Comparison of ENCODE assay signal across 14 cellular contexts in the genomic region with DNA sequence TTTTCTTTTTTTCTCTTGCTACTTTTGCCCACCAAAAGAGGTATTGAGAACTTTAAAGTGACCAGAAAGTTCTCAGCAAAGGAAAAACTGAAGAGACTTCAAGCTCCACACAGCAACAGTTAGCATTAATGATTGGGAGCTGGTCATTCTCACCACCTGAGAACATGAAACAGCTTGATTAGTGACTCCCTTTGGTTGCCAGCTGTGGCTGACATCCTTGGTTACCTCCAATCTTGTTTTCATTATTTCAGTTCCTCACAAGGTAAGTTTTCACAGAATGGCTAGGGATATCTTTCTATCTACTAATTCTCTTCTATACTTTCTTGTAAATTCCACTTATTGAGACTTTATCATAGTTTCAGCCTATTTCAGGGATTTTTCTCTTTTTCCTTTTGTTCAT.
"Had no signal": no experiment of that assay in that cellular context is flagged by ENCODE, and none has a peak within 500 bp of the region (broad histone marks: within the 10 kb centered on the region; RNA-seq: fewer than 3 reads in every experiment).

No MANE protein-coding gene starts in this region.

- DNase-seq: activated CD4-positive, alpha-beta T cell treated with anti-CD3 and anti-CD28 coated beads, Interleukin-2, amount 50 U/mL, for 1 hour; activated CD4-positive, CD25-positive, alpha-beta regulatory T cell treated with anti-CD3 and anti-CD28 coated beads, Interleukin-2, amount 50 U/mL, for 72 hours; activated CD8-positive, alpha-beta memory T cell treated with anti-CD3 and anti-CD28 coated beads, Interleukin-2, amount 50 U/mL, for 4 hours; activated gamma-delta T cell; cerebellar nuclear complex; cortex of kidney; gastrocnemius medialis; head of caudate nucleus; lower lobe of right lung; natural killer cell; right lobe of liver; small intestine; stimulated activated CD4-positive, alpha-beta T cell treated with anti-CD3 and anti-CD28 coated beads, Interleukin-15, amount 100 ng/mL, for 24 hours; stimulated activated CD4-positive, alpha-beta T cell treated with anti-CD3 and anti-CD28 coated beads, Interleukin-2, amount 100 ng/mL, for 48 hours had no signal

- ATAC-seq: gastrocnemius medialis, lower lobe of right lung, natural killer cell, right lobe of liver had no signal
